In genomic region chrX:71540801-71541545, GRCh38 we compare ENCODE assay signal across 7 cellular contexts. TPM values are rescaled to one million over a fixed set of nuclear protein-coding genes. Genes with fewer than 3 reads are reported as not detected.
DNase-seq lines count a peak whose midpoint lies in the region; ATAC-seq and TF ChIP-seq lines count a peak whose summit lies in the region.

No MANE protein-coding gene starts in this region.

- H3K27me3 ChIP-seq in Panc1 (ENCODE audit: control insufficient read depth, insufficient read depth, low read length) = no peaks in the 10 kb centered on the region

- no TSS peak for BruUV-seq in Panc1 (replicated peaks; lab: Mats Ljungman, UMichigan)

- H3K27ac ChIP-seq in Panc1 (ENCODE audit: low read length) = peak overlapping the region; percentile 63; the same call in 1 of the 2 replicates

- H3K9me3 ChIP-seq in Panc1 (ENCODE audit: control insufficient read depth, insufficient read depth, low read depth, low read length) (no peaks in the 10 kb centered on the region), mucosa of descending colon (no peaks in the 10 kb centered on the region)

- DNase-seq in Panc1 (ENCODE audit: low read depth, low spot score) (no peak), mucosa of descending colon (no peak), RPMI8226 (no peak), hepatic stellate cell (ENCODE audit: low spot score) (no peak)
- no peak for DNase-seq in stimulated activated CD4-positive, alpha-beta T cell treated with anti-CD3 and anti-CD28 coated beads, Interleukin-4, amount 100 ng/mL, for 4 hours

- ATAC-seq in GM18909 (IDR thresholded peaks at IDR 0.05; ENCODE audit: poor library complexity, unreplicated experiment) = peak; percentile 76
- peak; percentile 80 for ATAC-seq in HG02759 (IDR thresholded peaks at IDR 0.05; ENCODE audit: unreplicated experiment)
- ATAC-seq in Panc1 = no peak
- peak; percentile 54 for ATAC-seq in mucosa of descending colon

- H3K4me3 ChIP-seq in Panc1 (ENCODE audit: low read depth in 2 of 2, low read length in 2 of 2) (peak overlapping the region in 1 of 2 experiments; percentile 8; a peak in 1 of 4 replicates), mucosa of descending colon (no peak overlapping the region)

- POLR2A ChIA-PET in Panc1 (lab: Charles Lee) = no interaction called here

- H3K4me1 ChIP-seq in Panc1 (ENCODE audit: control insufficient read depth, insufficient read depth, low read length) (peaks cover 39% of the 10 kb centered on the region), mucosa of descending colon (ENCODE audit: low read depth) (peaks cover 5% of the 10 kb centered on the region)

- TF ChIP-seq CTCF in Panc1 (IDR thresholded peaks at IDR 0.05) (no peak), mucosa of descending colon (IDR thresholded peaks at IDR 0.05) (no peak)

- CTCF ChIA-PET in Panc1 (lab: Charles Lee) = no interaction called here

- intact Hi-C loops in Panc1 (cut with micrococcal nuclease; ENCODE audit: unreplicated experiment) (no loop called here), mucosa of descending colon (cut with DNase I, micrococcal nuclease) (no loop called here)

- in situ Hi-C loops in Panc1 (cut with HindIII; ENCODE audit: low pct_unique_long_range_greater_than_20kb, low sequenced_read_pairs) = no loop called here

- H3K36me3 ChIP-seq in Panc1 (ENCODE audit: control insufficient read depth, insufficient read depth, low read length) (peaks cover 20% of the 10 kb centered on the region), mucosa of descending colon (ENCODE audit: low read depth) (no peaks in the 10 kb centered on the region)

RNA-seq across cellular contexts. Expression of gene OGT, which starts 8.1 kb away (rescaled TPM):
- total RNA-seq in Panc1 (2021; ENCODE audit: unreplicated experiment) (174 TPM), mucosa of descending colon (100 to 1,000 TPM in 2 of 3 donors, 10 to 100 TPM in 1; 89.4 to 133 (median 120) TPM)
- 77.9 TPM for polyA plus RNA-seq in Panc1 (2012; ENCODE audit: insufficient read length)

RNA-seq across cellular contexts. Expression of gene GCNA, which starts 37.3 kb away (rescaled TPM):
- total RNA-seq in Panc1 (2021; ENCODE audit: unreplicated experiment) = 4.0 TPM
- polyA plus RNA-seq in Panc1 (2012; ENCODE audit: insufficient read length) = 3.0 TPM
- 1 to 10 TPM; 1.2 to 2.0 (median 1.5) TPM for total RNA-seq in mucosa of descending colon
